1 cellular context compared by ENCODE assay signal in the genomic region with DNA sequence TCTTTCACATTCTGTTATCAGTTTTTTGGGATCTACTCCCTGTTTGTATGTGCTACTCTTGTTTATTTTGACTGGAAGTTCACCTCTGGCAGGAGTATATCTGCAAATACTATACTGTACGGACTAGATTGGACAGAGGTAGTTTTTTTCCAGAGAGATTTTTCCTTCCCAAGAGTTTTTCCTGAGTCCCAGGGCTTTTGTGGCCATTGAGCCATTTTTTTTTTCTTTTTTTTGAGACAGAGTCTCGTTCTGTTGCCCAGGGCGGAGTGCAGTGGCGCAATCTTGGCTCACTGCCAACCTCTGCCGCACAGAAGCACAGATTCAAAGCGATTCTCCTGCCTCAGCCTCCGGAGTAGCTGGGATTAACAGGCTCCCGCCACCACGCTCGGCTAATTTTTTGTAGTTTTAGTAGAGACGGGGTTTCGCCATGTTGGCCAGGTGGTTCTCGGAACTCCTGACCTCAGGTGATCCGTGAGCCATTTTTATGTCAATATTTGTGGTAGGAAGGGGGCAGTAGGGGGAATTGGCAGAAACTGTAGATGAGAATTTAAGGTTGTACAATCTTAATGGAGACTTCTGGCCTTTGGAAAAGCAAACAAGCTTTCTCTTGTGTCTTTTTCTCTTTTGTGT.
TF ChIP-seq lines count a peak whose summit lies in the region.

No MANE protein-coding gene starts in this region.

TF ChIP-seq in HepG2, 621 proteins besides CTCF, POLR2A, EP300 and RAD21 (continued from another document and continues in another):
- no peak for TF ChIP-seq SNAPC4 (CRISPR knock-in tag; IDR thresholded peaks at IDR 0.05)
- TF ChIP-seq ZNF720 (CRISPR knock-in tag; IDR thresholded peaks at IDR 0.05) = no peak
- TF ChIP-seq ATAD3A (CRISPR knock-in tag; IDR thresholded peaks at IDR 0.05) = no peak
- 0 out of 2 replicates have a peak, but pooled peaks have one; percentile 46 for TF ChIP-seq ZNF136 (CRISPR knock-in tag; IDR thresholded peaks at IDR 0.05; ENCODE audit: low read depth)
- TF ChIP-seq RNF2 (conservative IDR thresholded peaks at IDR 0.05; ENCODE audit: low read depth) = no peak
- no peak for TF ChIP-seq KLF13 (CRISPR knock-in tag; IDR thresholded peaks at IDR 0.05)
- no peak for TF ChIP-seq ZKSCAN8 (CRISPR knock-in tag; IDR thresholded peaks at IDR 0.05; ENCODE audit: borderline replicate concordance)
- TF ChIP-seq ZFP36L2 (CRISPR knock-in tag; IDR thresholded peaks at IDR 0.05) = no peak
- no peak for TF ChIP-seq TFDP1 (CRISPR knock-in tag; IDR thresholded peaks at IDR 0.05; ENCODE audit: borderline replicate concordance)
- peak; percentile 90 for TF ChIP-seq RARA (CRISPR knock-in tag; IDR thresholded peaks at IDR 0.05)
- TF ChIP-seq HNF1B (CRISPR knock-in tag; IDR thresholded peaks at IDR 0.05) = peak; percentile 66
- TF ChIP-seq ZNF7 (CRISPR knock-in tag; IDR thresholded peaks at IDR 0.05) = no peak
- TF ChIP-seq NFE2L2 (IDR thresholded peaks at IDR 0.05; ENCODE audit: low read length) = no peak
- no peak for TF ChIP-seq HNF4G (IDR thresholded peaks at IDR 0.05; ENCODE audit: borderline replicate concordance, low read depth, low read length)
- TF ChIP-seq HNF4G (CRISPR knock-in tag; IDR thresholded peaks at IDR 0.05; ENCODE audit: borderline replicate concordance, low read depth) = no peak
- TF ChIP-seq ZFYVE20 (CRISPR knock-in tag; IDR thresholded peaks at IDR 0.05; ENCODE audit: borderline replicate concordance, low read depth) = no peak
- no peak for TF ChIP-seq PLRG1 (conservative IDR thresholded peaks at IDR 0.05)
- TF ChIP-seq TBX3 (IDR thresholded peaks at IDR 0.05; ENCODE audit: borderline replicate concordance) = peak; percentile 63; the same call in 1 of the 2 replicates
- TF ChIP-seq HNF4A (CRISPR knock-in tag; IDR thresholded peaks at IDR 0.05) = peak; percentile 66
- TF ChIP-seq HNRNPH1 (optimal IDR thresholded peaks at IDR 0.05; ENCODE audit: low read depth, low read length) = no peak
- no peak for TF ChIP-seq ZNF839 (CRISPR knock-in tag; IDR thresholded peaks at IDR 0.05; ENCODE audit: borderline replicate concordance)
- 0 out of 2 replicates have a peak, but pooled peaks have one; percentile 54 for TF ChIP-seq ZNF792 (CRISPR knock-in tag; IDR thresholded peaks at IDR 0.05)
- no peak for TF ChIP-seq ZC3H4 (CRISPR knock-in tag; IDR thresholded peaks at IDR 0.05; ENCODE audit: borderline replicate concordance)
- TF ChIP-seq ZBTB42 (CRISPR knock-in tag; IDR thresholded peaks at IDR 0.05) = no peak
- TF ChIP-seq, protein P1, sequence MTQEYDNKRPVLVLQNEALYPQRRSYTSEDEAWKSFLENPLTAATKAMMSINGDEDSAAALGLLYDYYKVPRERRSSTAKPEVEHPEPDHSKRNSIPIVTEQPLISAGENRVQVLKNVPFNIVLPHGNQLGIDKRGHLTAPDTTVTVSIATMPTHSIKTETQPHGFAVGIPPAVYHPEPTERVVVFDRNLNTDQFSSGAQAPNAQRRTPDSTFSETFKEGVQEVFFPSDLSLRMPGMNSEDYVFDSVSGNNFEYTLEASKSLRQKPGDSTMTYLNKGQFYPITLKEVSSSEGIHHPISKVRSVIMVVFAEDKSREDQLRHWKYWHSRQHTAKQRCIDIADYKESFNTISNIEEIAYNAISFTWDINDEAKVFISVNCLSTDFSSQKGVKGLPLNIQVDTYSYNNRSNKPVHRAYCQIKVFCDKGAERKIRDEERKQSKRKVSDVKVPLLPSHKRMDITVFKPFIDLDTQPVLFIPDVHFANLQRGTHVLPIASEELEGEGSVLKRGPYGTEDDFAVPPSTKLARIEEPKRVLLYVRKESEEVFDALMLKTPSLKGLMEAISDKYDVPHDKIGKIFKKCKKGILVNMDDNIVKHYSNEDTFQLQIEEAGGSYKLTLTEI (CRISPR knock-in tag; conservative IDR thresholded peaks at IDR 0.05) = no peak
- TF ChIP-seq, protein P2, sequence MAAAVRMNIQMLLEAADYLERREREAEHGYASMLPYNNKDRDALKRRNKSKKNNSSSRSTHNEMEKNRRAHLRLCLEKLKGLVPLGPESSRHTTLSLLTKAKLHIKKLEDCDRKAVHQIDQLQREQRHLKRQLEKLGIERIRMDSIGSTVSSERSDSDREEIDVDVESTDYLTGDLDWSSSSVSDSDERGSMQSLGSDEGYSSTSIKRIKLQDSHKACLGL (CRISPR knock-in tag; IDR thresholded peaks at IDR 0.05) = no peak
- TF ChIP-seq, protein P3, sequence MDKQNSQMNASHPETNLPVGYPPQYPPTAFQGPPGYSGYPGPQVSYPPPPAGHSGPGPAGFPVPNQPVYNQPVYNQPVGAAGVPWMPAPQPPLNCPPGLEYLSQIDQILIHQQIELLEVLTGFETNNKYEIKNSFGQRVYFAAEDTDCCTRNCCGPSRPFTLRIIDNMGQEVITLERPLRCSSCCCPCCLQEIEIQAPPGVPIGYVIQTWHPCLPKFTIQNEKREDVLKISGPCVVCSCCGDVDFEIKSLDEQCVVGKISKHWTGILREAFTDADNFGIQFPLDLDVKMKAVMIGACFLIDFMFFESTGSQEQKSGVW (CRISPR knock-in tag; IDR thresholded peaks at IDR 0.05; ENCODE audit: borderline replicate concordance) = no peak
- peak; percentile 53 for TF ChIP-seq SIX4 (CRISPR knock-in tag; IDR thresholded peaks at IDR 0.05)
- TF ChIP-seq PITX1 (CRISPR knock-in tag; IDR thresholded peaks at IDR 0.05) = peak; percentile 96
- no peak for TF ChIP-seq MED13 (CRISPR knock-in tag; IDR thresholded peaks at IDR 0.05)
- TF ChIP-seq U2AF2 (IDR thresholded peaks at IDR 0.05; ENCODE audit: low read depth, low read length) = no peak
- TF ChIP-seq TRIM24 (CRISPR knock-in tag; IDR thresholded peaks at IDR 0.05) = no peak
- TF ChIP-seq SRSF4 (IDR thresholded peaks at IDR 0.05; ENCODE audit: low read depth, low read length, poor library complexity, severe bottlenecking) = no peak
- TF ChIP-seq NCOR1 (IDR thresholded peaks at IDR 0.05; ENCODE audit: borderline replicate concordance, low read length) = peak; percentile 87; the same call in 1 of the 2 replicates
- no peak; the same call in 1 of the 2 replicates for TF ChIP-seq ZNF205 (CRISPR knock-in tag; IDR thresholded peaks at IDR 0.05)
- TF ChIP-seq LRRFIP1 (CRISPR knock-in tag; conservative IDR thresholded peaks at IDR 0.05) = no peak
- TF ChIP-seq ZNF253 (CRISPR knock-in tag; IDR thresholded peaks at IDR 0.05; ENCODE audit: borderline replicate concordance) = no peak
- TF ChIP-seq GLMP (CRISPR knock-in tag; IDR thresholded peaks at IDR 0.05; ENCODE audit: borderline replicate concordance) = no peak
- TF ChIP-seq, protein P4, sequence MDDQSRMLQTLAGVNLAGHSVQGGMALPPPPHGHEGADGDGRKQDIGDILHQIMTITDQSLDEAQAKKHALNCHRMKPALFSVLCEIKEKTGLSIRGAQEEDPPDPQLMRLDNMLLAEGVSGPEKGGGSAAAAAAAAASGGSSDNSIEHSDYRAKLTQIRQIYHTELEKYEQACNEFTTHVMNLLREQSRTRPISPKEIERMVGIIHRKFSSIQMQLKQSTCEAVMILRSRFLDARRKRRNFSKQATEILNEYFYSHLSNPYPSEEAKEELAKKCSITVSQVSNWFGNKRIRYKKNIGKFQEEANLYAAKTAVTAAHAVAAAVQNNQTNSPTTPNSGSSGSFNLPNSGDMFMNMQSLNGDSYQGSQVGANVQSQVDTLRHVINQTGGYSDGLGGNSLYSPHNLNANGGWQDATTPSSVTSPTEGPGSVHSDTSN (CRISPR knock-in tag; IDR thresholded peaks at IDR 0.05; ENCODE audit: borderline replicate concordance) = no peak
- TF ChIP-seq SMAD3 (CRISPR knock-in tag; IDR thresholded peaks at IDR 0.05) = 0 out of 2 replicates have a peak, but pooled peaks have one; percentile 20
- no peak for TF ChIP-seq EEA1 (CRISPR knock-in tag; IDR thresholded peaks at IDR 0.05; ENCODE audit: borderline replicate concordance)
- TF ChIP-seq ZXDC (CRISPR knock-in tag; IDR thresholded peaks at IDR 0.05) = no peak
